22 cellular contexts compared by ENCODE assay signal in the genomic region with DNA sequence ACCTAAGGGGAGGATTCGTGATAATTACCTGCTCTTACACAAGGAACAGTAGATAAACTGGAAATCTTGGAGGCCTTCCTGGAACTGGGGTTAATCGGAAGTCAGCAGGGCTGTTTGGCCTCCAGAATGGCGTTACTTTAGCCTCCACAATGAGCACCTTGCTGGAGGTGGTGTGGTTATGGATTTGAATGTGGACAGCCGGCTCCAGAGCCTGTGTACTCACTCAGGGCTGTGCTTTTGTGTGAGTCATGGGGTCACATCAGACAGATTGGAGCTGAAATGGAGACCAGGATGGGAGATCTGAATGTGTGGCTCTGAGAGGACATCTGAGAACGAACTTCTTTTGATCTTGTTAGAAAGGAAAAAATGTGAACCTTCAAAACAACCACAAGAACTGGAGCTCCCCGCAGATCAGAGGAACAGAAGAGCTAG. TPM values are rescaled to one million over a fixed set of nuclear protein-coding genes. Genes with fewer than 3 reads are reported as not detected.
DNase-seq lines count a peak whose midpoint lies in the region; ATAC-seq, FAIRE-seq and TF ChIP-seq lines count a peak whose summit lies in the region.
"Had no signal": no experiment of that assay in that cellular context is flagged by ENCODE, and none has a peak within 500 bp of the region (broad histone marks: within the 10 kb centered on the region; RNA-seq: fewer than 3 reads in every experiment).

No MANE protein-coding gene starts in this region.

- H3K4me3 ChIP-seq in naive thymus-derived CD4-positive, alpha-beta T cell (ENCODE audit: low read length), result no peak overlapping the region
- H3K4me3 ChIP-seq: gastrocnemius medialis, mucosa of descending colon, SK-N-MC, tibial nerve had no signal

- peaks cover 49% of the 10 kb centered on the region for H3K36me3 Mint-ChIP-seq in CD4-positive, alpha-beta T cell (ENCODE audit: low read depth)
- H3K36me3 Mint-ChIP-seq in activated T-helper 2 cell treated with anti-CD3 and anti-CD28 coated beads, Interferon-gamma antibody, Interleukin-2, Interleukin-4, amounts not matched to agents 10 μg/mL and 5 μg/mL and 100 μg/mL, durations not matched to agents 14 hours and 24 hours and 36 hours (ENCODE audit: low read depth), result peaks cover 65% of the 10 kb centered on the region
- H3K36me3 Mint-ChIP-seq in naive thymus-derived CD4-positive, alpha-beta T cell, result peaks cover 11 to 61% (median 57%) of the 10 kb centered on the region in 5 donors
- H3K36me3 Mint-ChIP-seq in progenitor cell of endocrine pancreas (ENCODE audit: insufficient read depth), result peaks cover 28% of the 10 kb centered on the region

- FAIRE-seq in GM12891 (lab: Jason Lieb, UNC), result peak; percentile 13
- FAIRE-seq: RCC 7860, TTC549 had no signal

- CTCF ChIA-PET in CD4-positive, alpha-beta T cell (lab: Charles Lee), result no interaction called here
- CTCF ChIA-PET in naive thymus-derived CD4-positive, alpha-beta T cell (lab: Charles Lee), result interaction anchor here (0.6 kb wide), 1 partner anchor 10 kb away, joined by 3 read pairs; no protein-coding TSS in a partner anchor

- POLR2A ChIA-PET in CD4-positive, alpha-beta T cell (lab: Charles Lee), result interaction anchor here (1.0 to 1.7 kb wide), 3 partner anchors 14 to 17 kb away, joined by 3 to 6 read pairs (median 5); no protein-coding TSS in a partner anchor
- POLR2A ChIA-PET in naive thymus-derived CD4-positive, alpha-beta T cell (lab: Charles Lee), result interaction anchor here (0.9 to 1.8 kb wide), 2 partner anchors 9 to 31 kb away, joined by 3 to 9 read pairs; a partner anchor contains a TSS

- H3K4me3 Mint-ChIP-seq in CD4-positive, alpha-beta T cell, result peak overlapping the region; percentile 12
- no peak overlapping the region for H3K4me3 Mint-ChIP-seq in activated T-helper 2 cell treated with anti-CD3 and anti-CD28 coated beads, Interferon-gamma antibody, Interleukin-2, Interleukin-4, amounts not matched to agents 10 μg/mL and 5 μg/mL and 100 μg/mL, durations not matched to agents 14 hours and 24 hours and 36 hours (ENCODE audit: low read depth)
- H3K4me3 Mint-ChIP-seq in naive thymus-derived CD4-positive, alpha-beta T cell, result peak overlapping the region; percentile 13 to 80 (median 54)
- no peak overlapping the region for H3K4me3 Mint-ChIP-seq in progenitor cell of endocrine pancreas (ENCODE audit: low read depth)
- H3K4me3 Mint-ChIP-seq: activated T-cell treated with anti-CD3 and anti-CD28 coated beads, Interleukin-2, amount 50 U/mL, for 4 hours had no signal

- peak; percentile 59 for ATAC-seq in CD4-positive, alpha-beta T cell (ENCODE audit: poor library complexity)
- peak; percentile 31 for ATAC-seq in naive thymus-derived CD4-positive, alpha-beta T cell
- ATAC-seq: gastrocnemius medialis, mucosa of descending colon had no signal

- H3K4me1 Mint-ChIP-seq in CD4-positive, alpha-beta T cell (ENCODE audit: low read depth), result peaks cover 67% of the 10 kb centered on the region
- peaks cover 47% of the 10 kb centered on the region for H3K4me1 Mint-ChIP-seq in activated T-helper 2 cell treated with anti-CD3 and anti-CD28 coated beads, Interferon-gamma antibody, Interleukin-2, Interleukin-4, amounts not matched to agents 10 μg/mL and 5 μg/mL and 100 μg/mL, durations not matched to agents 14 hours and 24 hours and 36 hours (ENCODE audit: low read depth)
- H3K4me1 Mint-ChIP-seq in naive thymus-derived CD4-positive, alpha-beta T cell, result peaks cover 45 to 70% (median 68%) of the 10 kb centered on the region in 7 donors
- peaks cover 28% of the 10 kb centered on the region for H3K4me1 Mint-ChIP-seq in progenitor cell of endocrine pancreas (ENCODE audit: low read depth)

- no peaks in the 10 kb centered on the region for H3K27me3 Mint-ChIP-seq in CD4-positive, alpha-beta T cell
- no peaks in the 10 kb centered on the region for H3K27me3 Mint-ChIP-seq in activated T-helper 2 cell treated with anti-CD3 and anti-CD28 coated beads, Interferon-gamma antibody, Interleukin-2, Interleukin-4, amounts not matched to agents 10 μg/mL and 5 μg/mL and 100 μg/mL, durations not matched to agents 14 hours and 24 hours and 36 hours (ENCODE audit: low read depth)
- no peaks in the 10 kb centered on the region for H3K27me3 Mint-ChIP-seq in naive thymus-derived CD4-positive, alpha-beta T cell
- H3K27me3 Mint-ChIP-seq in progenitor cell of endocrine pancreas, result no peaks in the 10 kb centered on the region

- intact Hi-C loops in CD4-positive, alpha-beta T cell (cut with DNase I, micrococcal nuclease), result no loop called here
- intact Hi-C loops in activated T-helper 2 cell treated with anti-CD3 and anti-CD28 coated beads, Interferon-gamma antibody, Interleukin-2, Interleukin-4, amounts not matched to agents 10 μg/mL and 5 μg/mL and 100 μg/mL, durations not matched to agents 14 hours and 24 hours and 36 hours (cut with micrococcal nuclease), result loop anchor here (2.0 kb wide), 1 partner anchor 16 kb away; no protein-coding TSS in a partner anchor
- intact Hi-C loops in naive thymus-derived CD4-positive, alpha-beta T cell (cut with micrococcal nuclease), result no loop called here

- no peaks in the 10 kb centered on the region for H3K9me3 ChIP-seq in CD4-positive, alpha-beta T cell (ENCODE audit: control insufficient read depth, low read length)
- H3K9me3 ChIP-seq in naive thymus-derived CD4-positive, alpha-beta T cell (ENCODE audit: control insufficient read depth in 2 of 3, low read length in 3 of 3), result peaks cover 0 to 4% (median 0%) of the 10 kb centered on the region in 3 experiments
- H3K9me3 ChIP-seq: Caco-2, gastrocnemius medialis, mucosa of descending colon, tibial nerve had no signal

- no peaks in the 10 kb centered on the region for H3K27me3 ChIP-seq in CD4-positive, alpha-beta T cell (ENCODE audit: control insufficient read depth, insufficient read depth, low read length)
- H3K27me3 ChIP-seq in naive thymus-derived CD4-positive, alpha-beta T cell (ENCODE audit: control insufficient read depth in 2 of 2, insufficient read depth in 2 of 2, low read length in 2 of 2), result no peaks in the 10 kb centered on the region
- H3K27me3 ChIP-seq: gastrocnemius medialis, tibial nerve had no signal

- H3K4me1 ChIP-seq in naive thymus-derived CD4-positive, alpha-beta T cell (ENCODE audit: control insufficient read depth in 2 of 2, insufficient read depth in 2 of 2, low read length in 2 of 2), result peaks cover 6 to 19% of the 10 kb centered on the region in 2 donors
- H3K4me1 ChIP-seq: Caco-2 had no signal

- no peak overlapping the region for H3K27ac Mint-ChIP-seq in CD4-positive, alpha-beta T cell
- H3K27ac Mint-ChIP-seq in activated T-helper 2 cell treated with anti-CD3 and anti-CD28 coated beads, Interferon-gamma antibody, Interleukin-2, Interleukin-4, amounts not matched to agents 10 μg/mL and 5 μg/mL and 100 μg/mL, durations not matched to agents 14 hours and 24 hours and 36 hours, result peak overlapping the region; percentile 69
- H3K27ac Mint-ChIP-seq in naive thymus-derived CD4-positive, alpha-beta T cell, result peak overlapping the region; percentile 8 to 86 (median 44)
- H3K27ac Mint-ChIP-seq in progenitor cell of endocrine pancreas, result no peak overlapping the region

- H3K27ac ChIP-seq in CD4-positive, alpha-beta T cell (ENCODE audit: low read depth, low read length), result no peak overlapping the region
- no peak overlapping the region for H3K27ac ChIP-seq in naive thymus-derived CD4-positive, alpha-beta T cell (ENCODE audit: low read depth, low read length)
- H3K27ac ChIP-seq: gastrocnemius medialis, SK-N-MC, tibial nerve had no signal

- DNase-seq in CD4-positive, alpha-beta T cell, result no peak
- DNase-seq in GM12891 (ENCODE audit: insufficient read length, low spot score), result no peak
- no peak for DNase-seq in activated T-helper 2 cell treated with anti-CD3 and anti-CD28 coated beads, Interferon-gamma antibody, Interleukin-2, Interleukin-4, amounts not matched to agents 10 μg/mL and 5 μg/mL and 100 μg/mL, durations not matched to agents 14 hours and 24 hours and 36 hours (ENCODE audit: low spot score)
- DNase-seq in naive thymus-derived CD4-positive, alpha-beta T cell, result peak in 3 of 9 donors; percentile 29 to 39 (median 33)
- no peak for DNase-seq in DMS79 (lab: John Stamatoyannopoulos, UW)
- no peak for DNase-seq in hypothalamus (lab: John Stamatoyannopoulos, UW)
- no peak for DNase-seq in progenitor cell of endocrine pancreas (ENCODE audit: low spot score, unreplicated experiment)
- DNase-seq: activated CD4-positive, alpha-beta T cell treated with anti-CD3 and anti-CD28 coated beads for 4 hours; activated T-cell treated with anti-CD3 and anti-CD28 coated beads, Interleukin-2, amount 50 U/mL, for 4 hours; aorta; Caco-2; central memory CD4-positive, alpha-beta T cell; gastrocnemius medialis; mucosa of descending colon; MV-4-11; NCI-H2029 treated with DMSO at 0.1 percent for 48 hours; NCI-H446 treated with DMSO at 0.1 percent for 48 hours; nucleus accumbens had no signal

- peaks cover 0 to 7% (median 0%) of the 10 kb centered on the region in 3 experiments for H3K36me3 ChIP-seq in naive thymus-derived CD4-positive, alpha-beta T cell (ENCODE audit: control insufficient read depth in 2 of 3, insufficient read depth in 3 of 3, low read length in 3 of 3)
- H3K36me3 ChIP-seq: gastrocnemius medialis had no signal

- no peak for TF ChIP-seq CTCF in CD4-positive, alpha-beta T cell (IDR thresholded peaks at IDR 0.05)
- no peak for TF ChIP-seq CTCF in progenitor cell of endocrine pancreas (IDR thresholded peaks at IDR 0.05; ENCODE audit: unreplicated experiment)

- peaks cover 5% of the 10 kb centered on the region for H3K9me3 Mint-ChIP-seq in CD4-positive, alpha-beta T cell
- peaks cover 20% of the 10 kb centered on the region for H3K9me3 Mint-ChIP-seq in activated T-helper 2 cell treated with anti-CD3 and anti-CD28 coated beads, Interferon-gamma antibody, Interleukin-2, Interleukin-4, amounts not matched to agents 10 μg/mL and 5 μg/mL and 100 μg/mL, durations not matched to agents 14 hours and 24 hours and 36 hours
- peaks cover 4 to 22% (median 15%) of the 10 kb centered on the region in 11 donors for H3K9me3 Mint-ChIP-seq in naive thymus-derived CD4-positive, alpha-beta T cell
- peaks cover 5% of the 10 kb centered on the region for H3K9me3 Mint-ChIP-seq in progenitor cell of endocrine pancreas (ENCODE audit: low read depth)

- no peak for TF ChIP-seq POLR2A in GM12891 (IDR thresholded peaks at IDR 0.05; ENCODE audit: low read depth, low read length)

TF ChIP-seq in GM12891, 5 proteins besides CTCF, POLR2A, EP300 and RAD21 (continues in another document):
- TF ChIP-seq POLR2AphosphoS5 (IDR thresholded peaks at IDR 0.05; ENCODE audit: low read depth, low read length) (no peak), SPI1 (IDR thresholded peaks at IDR 0.05; ENCODE audit: low read depth, low read length) (no peak), POU2F2 (IDR thresholded peaks at IDR 0.05; ENCODE audit: low read depth, low read length) (no peak), TAF1 (IDR thresholded peaks at IDR 0.05; ENCODE audit: low read depth, low read length) (no peak)

RNA-seq across cellular contexts. Expression of a gene that starts 30.4 kb away (rescaled TPM):
- 10 to 100 TPM; 43.8 to 46.7 TPM for total RNA-seq in CD4-positive, alpha-beta T cell
- polyA plus RNA-seq in GM12891 (2012; ENCODE audit: low read depth, missing spikeins), result 19.8 TPM
- 75.0 and 82.4 TPM in 2 replicates for total RNA-seq in activated T-helper 2 cell treated with anti-CD3 and anti-CD28 coated beads, Interferon-gamma antibody, Interleukin-2, Interleukin-4, amounts not matched to agents 10 μg/mL and 5 μg/mL and 100 μg/mL, durations not matched to agents 14 hours and 24 hours and 36 hours
- 10 to 100 TPM; 59.1 to 79.2 (median 74.2) TPM for total RNA-seq in naive thymus-derived CD4-positive, alpha-beta T cell
- polyA plus RNA-seq in naive thymus-derived CD4-positive, alpha-beta T cell, result 10 to 100 TPM in 1 of 2 donors, 1 to 10 TPM in 1; 8.7 to 18.9 TPM
- total RNA-seq in progenitor cell of endocrine pancreas, result 144 and 147 TPM in 2 replicates

Comparison
In these comparisons a context has a peak if more than half of its experiments do, and no peak if none do; other contexts are left out.
1. H3K27ac Mint-ChIP-seq: peak in activated T-helper 2 cell treated with anti-CD3 and anti-CD28 coated beads, Interferon-gamma antibody, Interleukin-2, Interleukin-4, amounts not matched to agents 10 μg/mL and 5 μg/mL and 100 μg/mL, durations not matched to agents 14 hours and 24 hours and 36 hours (single experiment) and naive thymus-derived CD4-positive, alpha-beta T cell (9 of 9); none in CD4-positive, alpha-beta T cell (single experiment) and progenitor cell of endocrine pancreas (single experiment).
2. H3K4me3 Mint-ChIP-seq: peak in CD4-positive, alpha-beta T cell (single experiment) and naive thymus-derived CD4-positive, alpha-beta T cell (10 of 10); none in activated T-helper 2 cell treated with anti-CD3 and anti-CD28 coated beads, Interferon-gamma antibody, Interleukin-2, Interleukin-4, amounts not matched to agents 10 μg/mL and 5 μg/mL and 100 μg/mL, durations not matched to agents 14 hours and 24 hours and 36 hours (single experiment) and progenitor cell of endocrine pancreas (single experiment).